Comparison of ENCODE assay signal across 17 cellular contexts in the genomic region with DNA sequence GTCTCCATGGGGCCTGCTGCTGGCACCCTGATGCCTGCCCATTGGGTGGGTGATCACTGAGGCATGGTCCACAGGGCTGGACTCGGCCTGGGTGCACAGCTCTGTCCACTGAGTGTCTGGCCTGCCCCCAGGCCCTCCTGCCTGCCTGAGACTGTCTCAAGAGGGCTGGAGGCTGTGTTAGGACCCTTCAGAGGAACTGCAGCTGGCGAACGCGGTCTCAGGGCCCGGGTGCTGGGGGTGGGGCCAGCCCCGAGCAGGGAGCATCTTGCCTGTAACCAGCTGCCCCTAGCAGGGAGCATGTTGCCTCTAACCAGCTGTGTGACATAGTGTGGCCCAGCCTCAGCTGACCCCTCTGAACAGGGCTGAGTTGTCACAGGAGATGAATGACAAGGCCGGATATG. TPM values are rescaled to one million over a fixed set of nuclear protein-coding genes. Genes with fewer than 3 reads are reported as not detected.
DNase-seq lines count a peak whose midpoint lies in the region; ATAC-seq and TF ChIP-seq lines count a peak whose summit lies in the region.
"Had no signal": no experiment of that assay in that cellular context is flagged by ENCODE, and none has a peak within 500 bp of the region (broad histone marks: within the 10 kb centered on the region; RNA-seq: fewer than 3 reads in every experiment).

No MANE protein-coding gene starts in this region.

- H3K27me3 ChIP-seq in BLaER1 (no peaks in the 10 kb centered on the region), stomach (peaks cover 0 to 13% (median 0%) of the 10 kb centered on the region in 3 donors)

- peak overlapping the region; percentile 75 for H3K4me2 ChIP-seq in BLaER1

- H3K36me3 ChIP-seq in BLaER1 (no peaks in the 10 kb centered on the region), mucosa of descending colon (ENCODE audit: low read depth) (no peaks in the 10 kb centered on the region), stomach (no peaks in the 10 kb centered on the region)

- TF ChIP-seq EP300 in stomach (IDR thresholded peaks at IDR 0.05) = no peak

- TF ChIP-seq CTCF in chondrocyte (IDR thresholded peaks at IDR 0.05) (no peak), mucosa of descending colon (IDR thresholded peaks at IDR 0.05) (no peak), stomach (IDR thresholded peaks at IDR 0.05) (no peak)

- no peaks in the 10 kb centered on the region for H3K27me3 Mint-ChIP-seq in chondrocyte (ENCODE audit: low read depth)
- no peaks in the 10 kb centered on the region for H3K27me3 Mint-ChIP-seq in activated T-helper 1 cell treated with anti-CD3 and anti-CD28 coated beads, Interleukin-12 subunit alpha, Interleukin-12 subunit beta, Interleukin-2, Interleukin-4 antibody, amounts not matched to agents 30 ng/mL and 10 ng/mL and 1 ng/mL, durations not matched to agents 14 hours and 24 hours and 36 hours (ENCODE audit: insufficient read depth)

- H3K4me1 Mint-ChIP-seq in chondrocyte (ENCODE audit: low read depth) = peaks cover 34% of the 10 kb centered on the region
- no peaks in the 10 kb centered on the region for H3K4me1 Mint-ChIP-seq in activated T-helper 1 cell treated with anti-CD3 and anti-CD28 coated beads, Interleukin-12 subunit alpha, Interleukin-12 subunit beta, Interleukin-2, Interleukin-4 antibody, amounts not matched to agents 30 ng/mL and 10 ng/mL and 1 ng/mL, durations not matched to agents 14 hours and 24 hours and 36 hours (ENCODE audit: low read depth)

- H3K9me3 ChIP-seq in BLaER1 (no peaks in the 10 kb centered on the region), mucosa of descending colon (no peaks in the 10 kb centered on the region), stomach (no peaks in the 10 kb centered on the region)

- peak overlapping the region; percentile 46; the same call in 1 of the 2 replicates for H3K9ac ChIP-seq in BLaER1

- 60 to 72% (median 70%) methylated on average over 1 to 7 of the region's 7 CpGs for WGBS in stomach, 5 donors

- H3K4me3 ChIP-seq in BLaER1 (no peak overlapping the region), mucosa of descending colon (no peak overlapping the region), stomach (no peak overlapping the region)
- H3K4me3 ChIP-seq: K562 had no signal

- DNase-seq in chondrocyte (ENCODE audit: low spot score) = peak; percentile 70
- DNase-seq in mucosa of descending colon = peak in 2 of 3 donors; percentile 12 to 34
- no peak for DNase-seq in stomach
- DNase-seq in stimulated activated CD4-positive, alpha-beta T cell treated with anti-CD3 and anti-CD28 coated beads, Interleukin-4, amount 100 ng/mL, for 1 hour = no peak
- no peak for DNase-seq in activated CD4-positive, CD25-positive, alpha-beta regulatory T cell (lab: John Stamatoyannopoulos, UW)
- DNase-seq in NCI-H187 treated with DMSO at 0.1 percent for 48 hours (lab: John Stamatoyannopoulos, UW) = no peak
- DNase-seq in activated T-helper 1 cell treated with anti-CD3 and anti-CD28 coated beads, Interleukin-12 subunit alpha, Interleukin-12 subunit beta, Interleukin-2, Interleukin-4 antibody, amounts not matched to agents 30 ng/mL and 10 ng/mL and 1 ng/mL, durations not matched to agents 14 hours and 24 hours and 36 hours (ENCODE audit: low spot score) = no peak
- DNase-seq: C1 segment of cervical spinal cord, GF-D8, GOT3, MV-4-11, NCI-H1417, NCI-H1930, NCI-H774 had no signal

- H3K27ac Mint-ChIP-seq in chondrocyte (ENCODE audit: unreplicated experiment) = no peak overlapping the region
- H3K27ac Mint-ChIP-seq in activated T-helper 1 cell treated with anti-CD3 and anti-CD28 coated beads, Interleukin-12 subunit alpha, Interleukin-12 subunit beta, Interleukin-2, Interleukin-4 antibody, amounts not matched to agents 30 ng/mL and 10 ng/mL and 1 ng/mL, durations not matched to agents 14 hours and 24 hours and 36 hours = no peak overlapping the region

- no peak overlapping the region for H3K4me3 Mint-ChIP-seq in chondrocyte (ENCODE audit: unreplicated experiment)
- H3K4me3 Mint-ChIP-seq in activated T-helper 1 cell treated with anti-CD3 and anti-CD28 coated beads, Interleukin-12 subunit alpha, Interleukin-12 subunit beta, Interleukin-2, Interleukin-4 antibody, amounts not matched to agents 30 ng/mL and 10 ng/mL and 1 ng/mL, durations not matched to agents 14 hours and 24 hours and 36 hours = no peak overlapping the region

- H3K27ac ChIP-seq in BLaER1 (peak overlapping the region; percentile 72), stomach (peak overlapping the region in 3 of 5 donors; percentile 56 to 69 (median 63))
- H3K27ac ChIP-seq: RWPE1 had no signal

- no peaks in the 10 kb centered on the region for H3K36me3 Mint-ChIP-seq in chondrocyte (ENCODE audit: low read depth)
- H3K36me3 Mint-ChIP-seq in activated T-helper 1 cell treated with anti-CD3 and anti-CD28 coated beads, Interleukin-12 subunit alpha, Interleukin-12 subunit beta, Interleukin-2, Interleukin-4 antibody, amounts not matched to agents 30 ng/mL and 10 ng/mL and 1 ng/mL, durations not matched to agents 14 hours and 24 hours and 36 hours (ENCODE audit: low read depth) = no peaks in the 10 kb centered on the region

- peak; percentile 17 for ATAC-seq in mucosa of descending colon
- ATAC-seq: K562 had no signal

- intact Hi-C loops in mucosa of descending colon (cut with DNase I, micrococcal nuclease) = no loop called here
- intact Hi-C loops in stomach (cut with DNase I; ENCODE audit: low total_unique reads) = no loop called here
- intact Hi-C loops in activated T-helper 1 cell treated with anti-CD3 and anti-CD28 coated beads, Interleukin-12 subunit alpha, Interleukin-12 subunit beta, Interleukin-2, Interleukin-4 antibody, amounts not matched to agents 30 ng/mL and 10 ng/mL and 1 ng/mL, durations not matched to agents 14 hours and 24 hours and 36 hours (cut with micrococcal nuclease) = no loop called here

- H3K4me1 ChIP-seq in BLaER1 (peaks cover 25% of the 10 kb centered on the region), mucosa of descending colon (ENCODE audit: low read depth) (peaks cover 2% of the 10 kb centered on the region), stomach (peaks cover 17 to 65% (median 31%) of the 10 kb centered on the region in 4 donors)

- no peaks in the 10 kb centered on the region for H3K9me3 Mint-ChIP-seq in chondrocyte (ENCODE audit: low read depth)
- H3K9me3 Mint-ChIP-seq in activated T-helper 1 cell treated with anti-CD3 and anti-CD28 coated beads, Interleukin-12 subunit alpha, Interleukin-12 subunit beta, Interleukin-2, Interleukin-4 antibody, amounts not matched to agents 30 ng/mL and 10 ng/mL and 1 ng/mL, durations not matched to agents 14 hours and 24 hours and 36 hours = no peaks in the 10 kb centered on the region

- no peaks in the 10 kb centered on the region for H4K20me1 ChIP-seq in BLaER1

- TF ChIP-seq POLR2A in stomach (IDR thresholded peaks at IDR 0.05) = no peak

RNA-seq across cellular contexts. Expression of a gene that starts 50.0 kb away (rescaled TPM):
- total RNA-seq in chondrocyte (1.8 to 9.1 TPM (median 2.4 TPM) in 3 replicates), mucosa of descending colon (10 to 100 TPM in 1 of 3 donors, 1 to 10 TPM in 2; 1.1 to 13.4 (median 3.1) TPM), stomach (10 to 100 TPM in 3 of 5 donors, 1 to 10 TPM in 1, under 1 TPM in 1; 0.58 to 58.0 (median 22.8) TPM)
- 10 to 100 TPM in 2 of 3 donors, 1 to 10 TPM in 1; 5.6 to 13.0 (median 11.6) TPM for polyA plus RNA-seq in stomach
- not detected in 2 replicates for total RNA-seq in activated T-helper 1 cell treated with anti-CD3 and anti-CD28 coated beads, Interleukin-12 subunit alpha, Interleukin-12 subunit beta, Interleukin-2, Interleukin-4 antibody, amounts not matched to agents 30 ng/mL and 10 ng/mL and 1 ng/mL, durations not matched to agents 14 hours and 24 hours and 36 hours
- total RNA-seq: K562 had no signal
- polyA plus RNA-seq: K562 had no signal

Comparison
In these comparisons a context has a peak if more than half of its experiments do, and no peak if none do; other contexts are left out.
1. DNase-seq: peak in chondrocyte (single experiment) and mucosa of descending colon (2 of 3); none in stomach (single experiment), stimulated activated CD4-positive, alpha-beta T cell treated with anti-CD3 and anti-CD28 coated beads, Interleukin-4, amount 100 ng/mL, for 1 hour (single experiment), activated CD4-positive, CD25-positive, alpha-beta regulatory T cell (0 of 4), NCI-H187 treated with DMSO at 0.1 percent for 48 hours (single experiment) and activated T-helper 1 cell treated with anti-CD3 and anti-CD28 coated beads, Interleukin-12 subunit alpha, Interleukin-12 subunit beta, Interleukin-2, Interleukin-4 antibody, amounts not matched to agents 30 ng/mL and 10 ng/mL and 1 ng/mL, durations not matched to agents 14 hours and 24 hours and 36 hours (single experiment).